ENCODE assay signal across 19 cellular contexts in the genomic region with DNA sequence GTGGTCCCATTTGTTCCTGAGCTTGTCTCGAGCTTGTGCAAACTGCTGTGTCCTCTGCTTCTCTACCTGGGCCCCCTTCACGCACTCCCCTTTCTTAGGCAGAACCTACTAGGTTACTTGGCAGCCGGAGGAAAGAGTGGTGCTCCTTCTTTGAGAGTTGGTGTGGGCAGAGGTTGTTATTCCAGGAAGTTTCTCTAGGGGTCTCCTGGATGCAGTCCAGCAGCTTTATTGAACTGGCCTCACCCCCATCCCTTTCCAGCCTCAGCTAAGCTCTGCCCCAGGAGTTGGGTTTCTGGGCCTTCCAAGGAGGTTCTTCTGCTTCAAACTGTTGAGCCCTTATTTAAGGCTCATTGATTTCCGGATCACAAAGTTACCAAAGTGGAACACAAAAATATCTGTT.
"Had no signal": no experiment of that assay in that cellular context is flagged by ENCODE, and none has a peak within 500 bp of the region (broad histone marks: within the 10 kb centered on the region; RNA-seq: fewer than 3 reads in every experiment).

No MANE protein-coding gene starts in this region.

- H3K4me2 ChIP-seq: hepatocyte had no signal

- DNase-seq: activated CD4-positive, alpha-beta T cell treated with anti-CD3 and anti-CD28 coated beads, Interleukin-2, amount 10 ng/mL, durations not matched to agents 24 days and 14 days; activated CD8-positive, alpha-beta T cell treated with anti-CD3 and anti-CD28 coated beads, Interleukin-2, amount 10 ng/mL, durations not matched to agents 7 days and 5 days; activated naive CD4-positive, alpha-beta T cell treated with Interleukin-2 at 50 U/mL for 16 hours; activated T-cell treated with anti-CD3 and anti-CD28 coated beads, Interleukin-2, amount 50 U/mL, for 24 hours; body of pancreas; dermis blood vessel endothelial cell; effector memory CD4-positive, alpha-beta T cell; foreskin fibroblast; nucleus accumbens; stimulated activated CD4-positive, alpha-beta T cell treated with anti-CD3 and anti-CD28 coated beads, Interleukin-2, amount 100 ng/mL, for 24 hours; stimulated activated naive CD4-positive, alpha-beta T cell treated with Interleukin-2 at 50 U/mL for 16 hours; substantia nigra; tibial artery had no signal

- H3K79me2 ChIP-seq: hepatocyte had no signal

- H3K4me1 ChIP-seq: body of pancreas, tibial artery had no signal

- H3K27me3 ChIP-seq: body of pancreas, hepatocyte, tibial artery had no signal

- FAIRE-seq: keratinocyte, urothelium cell line had no signal

- ATAC-seq: activated CD8-positive, alpha-beta T cell treated with anti-CD3 and anti-CD28 coated beads, Interleukin-2, amount 10 ng/mL, durations not matched to agents 7 days and 5 days; body of pancreas; left lobe of liver; natural killer cell treated with Interleukin-12 subunit alpha and Interleukin-12 subunit beta and Interleukin-15 and Interleukin-18, amount 100 ng/mL, for 72 hours had no signal

- H2AFZ ChIP-seq: hepatocyte had no signal

- H3K9me3 ChIP-seq: body of pancreas, tibial artery had no signal

- H3K27ac ChIP-seq: body of pancreas, hepatocyte, tibial artery had no signal

- H3K4me3 ChIP-seq: body of pancreas, hepatocyte, lung, tibial artery had no signal
